ENCODE assay signal across 14 cellular contexts in genomic region chr14:101877766-101878165, GRCh38.
DNase-seq lines count a peak whose midpoint lies in the region; ATAC-seq, FAIRE-seq and TF ChIP-seq lines count a peak whose summit lies in the region.
"Had no signal": no experiment of that assay in that cellular context is flagged by ENCODE, and none has a peak within 500 bp of the region (broad histone marks: within the 10 kb centered on the region; RNA-seq: fewer than 3 reads in every experiment).

No MANE protein-coding gene starts in this region.

- H3K4me2 ChIP-seq in Karpas-422 (ENCODE audit: low read depth, low read length, poor library complexity, severe bottlenecking) = no peak overlapping the region
- H3K4me2 ChIP-seq in astrocyte (ENCODE audit: low read length) = no peak overlapping the region
- H3K4me2 ChIP-seq: neural progenitor cell had no signal

- no peak overlapping the region for H3K27ac ChIP-seq in CD8-positive, alpha-beta T cell (ENCODE audit: low read depth, low read length)
- peak overlapping the region; percentile 98 for H3K27ac ChIP-seq in Karpas-422 (ENCODE audit: low read length)
- no peak overlapping the region for H3K27ac ChIP-seq in astrocyte (ENCODE audit: low read depth, low read length)
- peak overlapping the region in 1 of 4 donors; percentile 7 for H3K27ac ChIP-seq in esophagus squamous epithelium
- H3K27ac ChIP-seq: neural progenitor cell, SK-N-MC had no signal

- POLR2A ChIA-PET in CD8-positive, alpha-beta T cell (lab: Charles Lee) = no interaction called here
- POLR2A ChIA-PET in naive thymus-derived CD8-positive, alpha-beta T cell (lab: Charles Lee) = interaction anchor here (0.9 kb wide), 1 partner anchor 61 kb away, joined by 6 read pairs; no protein-coding TSS in a partner anchor

- TF ChIP-seq CTCF in CD8-positive, alpha-beta T cell (IDR thresholded peaks at IDR 0.05) = no peak
- TF ChIP-seq CTCF in astrocyte (IDR thresholded peaks at IDR 0.05; ENCODE audit: insufficient read depth, low read depth, low read length) = no peak
- TF ChIP-seq CTCF in esophagus squamous epithelium (IDR thresholded peaks at IDR 0.05) = no peak

- FAIRE-seq in astrocyte (lab: Jason Lieb, UNC) = no peak

- H3K9me3 ChIP-seq in CD8-positive, alpha-beta T cell (ENCODE audit: low read length) = no peaks in the 10 kb centered on the region
- H3K9me3 ChIP-seq in Karpas-422 (ENCODE audit: low read length) (no peaks in the 10 kb centered on the region), astrocyte (ENCODE audit: insufficient read depth, low read depth, low read length) (no peaks in the 10 kb centered on the region), esophagus squamous epithelium (no peaks in the 10 kb centered on the region)

- H3K79me2 ChIP-seq in Karpas-422 (ENCODE audit: low read length) (peaks cover 85% of the 10 kb centered on the region), astrocyte (ENCODE audit: insufficient read depth, low read length) (peaks cover 78% of the 10 kb centered on the region)

- WGBS in esophagus squamous epithelium, 2 donors = 85 to 87% methylated on average over 7 of the region's 7 CpGs

- CTCF ChIA-PET in CD8-positive, alpha-beta T cell (lab: Charles Lee) = interaction anchor here (1.2 to 1.5 kb wide), 2 partner anchors 34 to 107 kb away, joined by 3 to 5 read pairs; no protein-coding TSS in a partner anchor

- peaks cover 72% of the 10 kb centered on the region for H3K36me3 Mint-ChIP-seq in CD8-positive, alpha-beta T cell
- H3K36me3 Mint-ChIP-seq in astrocyte (ENCODE audit: low read depth, unreplicated experiment) = peaks cover 8% of the 10 kb centered on the region
- H3K36me3 Mint-ChIP-seq in naive thymus-derived CD8-positive, alpha-beta T cell = peaks cover 5 to 53% (median 7%) of the 10 kb centered on the region in 3 donors

- peaks cover 24% of the 10 kb centered on the region for H3K36me3 ChIP-seq in CD8-positive, alpha-beta T cell (ENCODE audit: insufficient read depth, low read length)
- H3K36me3 ChIP-seq in Karpas-422 (ENCODE audit: insufficient read depth, low read length) = peaks cover 12% of the 10 kb centered on the region; the same call in 1 of the 2 replicates
- no peaks in the 10 kb centered on the region for H3K36me3 ChIP-seq in astrocyte (ENCODE audit: insufficient read depth, low read length)
- H3K36me3 ChIP-seq in esophagus squamous epithelium = peaks cover 0 to 43% (median 7%) of the 10 kb centered on the region in 3 donors
- H3K36me3 ChIP-seq: neural progenitor cell had no signal

- H3K9me2 ChIP-seq in Karpas-422 (replicated peaks; ENCODE audit: insufficient read depth, low read length) = no peaks in the 10 kb centered on the region

- no peak for DNase-seq in CD8-positive, alpha-beta T cell
- DNase-seq in Karpas-422 = no peak
- DNase-seq in astrocyte (ENCODE audit: low read depth) = peak; percentile 41
- DNase-seq in naive thymus-derived CD8-positive, alpha-beta T cell = no peak
- no peak for DNase-seq in NOMO-1 (lab: John Stamatoyannopoulos, UW; ENCODE audit: unreplicated experiment in 2 of 2)
- DNase-seq in esophagus squamous epithelium (lab: John Stamatoyannopoulos, UW) = no peak
- DNase-seq in superior temporal gyrus (ENCODE audit: extremely low spot score) = no peak
- DNase-seq: activated CD4-positive, alpha-beta T cell treated with anti-CD3 and anti-CD28 coated beads, Interleukin-2, amount 50 U/mL, for 4 hours; NCI-H1092 treated with DMSO at 0.1 percent for 48 hours; NCI-H774 had no signal

- H3K9ac ChIP-seq in Karpas-422 (ENCODE audit: low read length) (no peak overlapping the region), astrocyte (ENCODE audit: low read length) (no peak overlapping the region)
- H3K9ac ChIP-seq: neural progenitor cell had no signal

- peak overlapping the region; percentile 97 for H3K27ac Mint-ChIP-seq in CD8-positive, alpha-beta T cell
- H3K27ac Mint-ChIP-seq in astrocyte (ENCODE audit: unreplicated experiment) = peak overlapping the region; percentile 59
- H3K27ac Mint-ChIP-seq in naive thymus-derived CD8-positive, alpha-beta T cell = peak overlapping the region; percentile 55 to 94 (median 84)
- H3K27ac Mint-ChIP-seq: neural progenitor cell had no signal

- H4K20me1 ChIP-seq in Karpas-422 (ENCODE audit: insufficient read depth, low read depth, low read length) (no peaks in the 10 kb centered on the region), astrocyte (ENCODE audit: insufficient read depth, low read length) (peaks cover 74% of the 10 kb centered on the region)

- H3K4me3 ChIP-seq in CD8-positive, alpha-beta T cell (ENCODE audit: low read depth, low read length) = no peak overlapping the region
- H3K4me3 ChIP-seq in Karpas-422 (ENCODE audit: low read length) (no peak overlapping the region), astrocyte (ENCODE audit: insufficient read depth, low read depth, low read length) (no peak overlapping the region), esophagus squamous epithelium (no peak overlapping the region)
- H3K4me3 ChIP-seq: neural progenitor cell, SK-N-MC had no signal

- H2AFZ ChIP-seq in Karpas-422 (ENCODE audit: low read length) (no peak overlapping the region), astrocyte (ENCODE audit: low read depth, low read length) (no peak overlapping the region)
- H2AFZ ChIP-seq: neural progenitor cell had no signal

- ATAC-seq in CD8-positive, alpha-beta T cell = no peak
- no peak for ATAC-seq in naive thymus-derived CD8-positive, alpha-beta T cell
- ATAC-seq in HG03108 (IDR thresholded peaks at IDR 0.05; ENCODE audit: unreplicated experiment) = no peak

- intact Hi-C loops in CD8-positive, alpha-beta T cell (cut with DNase I, micrococcal nuclease) = loop anchor here (2.0 to 5.0 kb wide), 5 partner anchors 35 to 171 kb away; partner anchors contain the start of gene PPP2R5C (in 1 of the 2)
- intact Hi-C loops in esophagus squamous epithelium (cut with DNase I) = no loop called here

- no peak for TF ChIP-seq POLR2A in esophagus squamous epithelium (IDR thresholded peaks at IDR 0.05)

- H3K9me3 Mint-ChIP-seq in CD8-positive, alpha-beta T cell = no peaks in the 10 kb centered on the region
- H3K9me3 Mint-ChIP-seq in astrocyte (ENCODE audit: unreplicated experiment) = no peaks in the 10 kb centered on the region
- H3K9me3 Mint-ChIP-seq in naive thymus-derived CD8-positive, alpha-beta T cell = peaks cover 0 to 6% (median 0%) of the 10 kb centered on the region in 9 donors
- H3K9me3 Mint-ChIP-seq: neural progenitor cell had no signal

- H3K4me3 Mint-ChIP-seq in CD8-positive, alpha-beta T cell = peak overlapping the region; percentile 39
- peak overlapping the region; percentile 58 for H3K4me3 Mint-ChIP-seq in astrocyte (ENCODE audit: unreplicated experiment)
- H3K4me3 Mint-ChIP-seq in naive thymus-derived CD8-positive, alpha-beta T cell = peak overlapping the region in 9 of 10 donors; percentile 24 to 70 (median 45)
- H3K4me3 Mint-ChIP-seq: brain, neural progenitor cell had no signal

- no peaks in the 10 kb centered on the region for H3K27me3 ChIP-seq in CD8-positive, alpha-beta T cell (ENCODE audit: insufficient read depth, low read length)
- H3K27me3 ChIP-seq in Karpas-422 (ENCODE audit: low read length) (no peaks in the 10 kb centered on the region), astrocyte (ENCODE audit: insufficient read depth, low read length) (no peaks in the 10 kb centered on the region), esophagus squamous epithelium (no peaks in the 10 kb centered on the region)
- H3K27me3 ChIP-seq: neural progenitor cell had no signal

- H3K27me3 Mint-ChIP-seq in CD8-positive, alpha-beta T cell (ENCODE audit: low read depth) = no peaks in the 10 kb centered on the region
- H3K27me3 Mint-ChIP-seq in astrocyte (ENCODE audit: low read depth, unreplicated experiment) = no peaks in the 10 kb centered on the region
- no peaks in the 10 kb centered on the region for H3K27me3 Mint-ChIP-seq in naive thymus-derived CD8-positive, alpha-beta T cell

- peaks cover 53% of the 10 kb centered on the region for H3K4me1 ChIP-seq in CD8-positive, alpha-beta T cell (ENCODE audit: insufficient read depth, low read length)
- H3K4me1 ChIP-seq in Karpas-422 (ENCODE audit: low read length) (peaks cover 52% of the 10 kb centered on the region), astrocyte (ENCODE audit: insufficient read depth, low read length) (peaks cover 11% of the 10 kb centered on the region), esophagus squamous epithelium (peaks cover 3 to 56% (median 8%) of the 10 kb centered on the region in 3 donors)
- H3K4me1 ChIP-seq: neural progenitor cell had no signal

- peaks cover 76% of the 10 kb centered on the region for H3K4me1 Mint-ChIP-seq in CD8-positive, alpha-beta T cell (ENCODE audit: low read depth)
- peaks cover 31% of the 10 kb centered on the region for H3K4me1 Mint-ChIP-seq in astrocyte (ENCODE audit: low read depth, unreplicated experiment)
- peaks cover 40 to 84% (median 74%) of the 10 kb centered on the region in 4 donors for H3K4me1 Mint-ChIP-seq in naive thymus-derived CD8-positive, alpha-beta T cell
